ENCODE assay signal across 8 cellular contexts in genomic region chr22:23913306-23913660, GRCh38. TPM values are rescaled to one million over a fixed set of nuclear protein-coding genes. Genes with fewer than 3 reads are reported as not detected.
DNase-seq lines count a peak whose midpoint lies in the region; ATAC-seq, FAIRE-seq and TF ChIP-seq lines count a peak whose summit lies in the region.

No MANE protein-coding gene starts in this region.

- H3K9ac ChIP-seq in ES-I3 (ENCODE audit: low read depth, low read length) (peak overlapping the region; percentile 66), astrocyte (ENCODE audit: low read length) (peak overlapping the region; percentile 96), mesendoderm (ENCODE audit: low read length) (peak overlapping the region; percentile 91)

- H3K27ac Mint-ChIP-seq in astrocyte (ENCODE audit: unreplicated experiment), result peak overlapping the region; percentile 97

- H3K27ac ChIP-seq in astrocyte (ENCODE audit: low read depth, low read length) (peak overlapping the region; percentile 82), mesendoderm (ENCODE audit: low read depth, low read length) (peak overlapping the region; percentile 70)

- no peaks in the 10 kb centered on the region for H3K27me3 ChIP-seq in astrocyte (ENCODE audit: insufficient read depth, low read length)
- no peaks in the 10 kb centered on the region for H3K27me3 ChIP-seq in mesendoderm (ENCODE audit: insufficient read depth, low read length, poor library complexity)

- peak overlapping the region; percentile 34 for H3K18ac ChIP-seq in mesendoderm (ENCODE audit: low read length)

- no peak overlapping the region for H4K8ac ChIP-seq in mesendoderm (ENCODE audit: low read depth, low read length)

- peak overlapping the region; percentile 96 for H3K56ac ChIP-seq in mesendoderm (ENCODE audit: low read length)

- no peaks in the 10 kb centered on the region for H3K9me3 Mint-ChIP-seq in astrocyte (ENCODE audit: unreplicated experiment)

- peak overlapping the region; percentile 62 for H2BK5ac ChIP-seq in mesendoderm (ENCODE audit: low read length)

- no peak overlapping the region for H4K5ac ChIP-seq in mesendoderm (ENCODE audit: low read length)

- no peak for TF ChIP-seq CTCF in astrocyte (IDR thresholded peaks at IDR 0.05; ENCODE audit: insufficient read depth, low read depth, low read length)

- H3K4me3 ChIP-seq in astrocyte (ENCODE audit: insufficient read depth, low read depth, low read length) (peak overlapping the region; percentile 67), mesendoderm (ENCODE audit: low read length) (peak overlapping the region; percentile 51)

- H3K36me3 Mint-ChIP-seq in astrocyte (ENCODE audit: low read depth, unreplicated experiment), result peaks cover 2% of the 10 kb centered on the region

- WGBS in mesendoderm (ENCODE audit: extremely low coverage, insufficient coverage, low lambda C conversion rate), result no CpG with 5 or more reads among the region's 1 CpG

- H3K4me1 ChIP-seq in ES-I3 (ENCODE audit: insufficient read depth, low read length), result peaks cover 14% of the 10 kb centered on the region
- H3K4me1 ChIP-seq in astrocyte (ENCODE audit: insufficient read depth, low read length), result no peaks in the 10 kb centered on the region
- H3K4me1 ChIP-seq in mesendoderm (ENCODE audit: control insufficient read depth, low read depth, low read length), result no peaks in the 10 kb centered on the region

- no peak for FAIRE-seq in astrocyte (lab: Jason Lieb, UNC)

- no peaks in the 10 kb centered on the region; the same call in 1 of the 2 replicates for H3K9me3 ChIP-seq in ES-I3 (ENCODE audit: control insufficient read depth, insufficient read depth, low read length)
- H3K9me3 ChIP-seq in astrocyte (ENCODE audit: insufficient read depth, low read depth, low read length), result no peaks in the 10 kb centered on the region

- H3K79me1 ChIP-seq in mesendoderm (ENCODE audit: low read length), result no peaks in the 10 kb centered on the region

- H3K4me1 Mint-ChIP-seq in astrocyte (ENCODE audit: low read depth, unreplicated experiment), result peaks cover 12% of the 10 kb centered on the region

- H3K27me3 Mint-ChIP-seq in astrocyte (ENCODE audit: low read depth, unreplicated experiment), result no peaks in the 10 kb centered on the region

- H3K79me2 ChIP-seq in astrocyte (ENCODE audit: insufficient read depth, low read length) (no peaks in the 10 kb centered on the region), mesendoderm (ENCODE audit: control insufficient read depth, insufficient read depth, low read length) (no peaks in the 10 kb centered on the region)

- ATAC-seq in HG02973 (IDR thresholded peaks at IDR 0.05; ENCODE audit: unreplicated experiment) (peak; percentile 6), HG03457 (IDR thresholded peaks at IDR 0.05; ENCODE audit: unreplicated experiment) (no peak)

- H2AK5ac ChIP-seq in mesendoderm (ENCODE audit: low read length), result peak overlapping the region; percentile 76

- H4K20me1 ChIP-seq in astrocyte (ENCODE audit: insufficient read depth, low read length), result no peaks in the 10 kb centered on the region

- peak overlapping the region; percentile 76 for H3K23ac ChIP-seq in mesendoderm (ENCODE audit: low read length)

- H2BK120ac ChIP-seq in mesendoderm (ENCODE audit: low read depth, low read length), result no peak overlapping the region

- peak overlapping the region; percentile 89 for H3K4me3 Mint-ChIP-seq in astrocyte (ENCODE audit: unreplicated experiment)

- H2BK15ac ChIP-seq in mesendoderm (replicated peaks; ENCODE audit: low read depth), result no peak overlapping the region

- peak overlapping the region; percentile 80 for H2AFZ ChIP-seq in astrocyte (ENCODE audit: low read depth, low read length)

- H3K4me2 ChIP-seq in astrocyte (ENCODE audit: low read length) (peak overlapping the region; percentile 100), mesendoderm (ENCODE audit: low read length) (peak overlapping the region; percentile 82)

- DNase-seq in astrocyte (ENCODE audit: low read depth) (no peak), mesendoderm (no peak), EL (no peak), hepatic stellate cell (ENCODE audit: low spot score) (no peak), NCI-H2107 treated with DMSO at 0.1 percent for 48 hours (lab: John Stamatoyannopoulos, UW; ENCODE audit: unreplicated experiment) (no peak)

- H3K36me3 ChIP-seq in ES-I3 (ENCODE audit: insufficient read depth, low read length) (no peaks in the 10 kb centered on the region), astrocyte (ENCODE audit: insufficient read depth, low read length) (peaks cover 2% of the 10 kb centered on the region), mesendoderm (ENCODE audit: control insufficient read depth, insufficient read depth, low read length) (no peaks in the 10 kb centered on the region)

- no peak overlapping the region for H3K4ac ChIP-seq in mesendoderm (ENCODE audit: low read depth, low read length)

RNA-seq across cellular contexts. Expression of gene MIF, which starts 19.1 kb away (rescaled TPM):
- 906 and 942 TPM in 2 replicates for total RNA-seq in astrocyte
- 1,526 TPM for polyA plus RNA-seq in mesendoderm (2013, experiment 1 of 2)
- 1,516 TPM for polyA plus RNA-seq in mesendoderm (2013, experiment 2 of 2)

RNA-seq across cellular contexts. Expression of gene GSTT2B, which starts 47.7 kb away (rescaled TPM):
- 4.2 and 4.9 TPM in 2 replicates for total RNA-seq in astrocyte
- 9.3 TPM for polyA plus RNA-seq in mesendoderm (2013, experiment 1 of 2)
- polyA plus RNA-seq in mesendoderm (2013, experiment 2 of 2), result 9.0 TPM

RNA-seq across cellular contexts. Expression of gene DDTL, which starts 53.4 kb away (rescaled TPM):
- total RNA-seq in astrocyte, result 0.75 and 1.4 TPM in 2 replicates
- polyA plus RNA-seq in mesendoderm (2013, experiment 1 of 2), result 2.1 TPM
- polyA plus RNA-seq in mesendoderm (2013, experiment 2 of 2), result 2.2 TPM

RNA-seq across cellular contexts. Expression of gene SLC2A11, which starts 55.6 kb away (rescaled TPM):
- 19.1 and 19.6 TPM in 2 replicates for total RNA-seq in astrocyte
- 7.2 TPM for polyA plus RNA-seq in mesendoderm (2013, experiment 1 of 2)
- polyA plus RNA-seq in mesendoderm (2013, experiment 2 of 2), result 7.5 TPM
